Comparison of ENCODE assay signal across 8 cellular contexts in the genomic region with DNA sequence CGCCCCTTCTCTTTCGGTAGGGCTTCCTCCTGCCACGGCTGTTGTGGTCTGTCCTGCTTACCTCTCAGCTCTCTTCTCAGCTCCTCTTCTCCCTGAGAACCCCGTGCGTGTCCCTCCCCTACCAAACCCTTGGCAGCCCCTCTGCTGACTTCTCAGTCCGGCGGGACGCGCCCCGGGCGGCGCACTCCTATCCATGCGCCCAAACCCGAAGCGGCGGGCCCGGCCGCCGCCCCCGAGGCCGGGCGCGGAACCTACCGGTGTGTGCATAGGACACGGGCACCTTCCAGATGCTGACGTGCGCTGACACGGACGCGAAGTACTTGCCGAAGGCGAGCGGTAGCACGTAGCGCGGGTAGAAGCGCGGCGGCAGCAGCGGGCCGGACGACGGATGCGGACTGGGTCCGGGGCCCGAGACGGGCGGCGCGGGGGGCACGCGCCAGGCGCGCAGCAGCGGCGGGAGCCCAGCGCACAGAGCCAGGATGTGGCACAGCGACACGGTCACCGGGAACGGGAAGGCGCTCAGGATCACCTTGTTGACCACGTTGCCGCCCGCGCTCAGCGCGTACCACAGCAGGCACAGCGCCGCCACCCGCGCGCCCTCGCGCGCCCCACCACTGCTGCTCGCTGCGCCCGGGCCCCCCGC. TPM values are rescaled to one million over a fixed set of nuclear protein-coding genes. Genes with fewer than 3 reads are reported as not detected.
DNase-seq lines count a peak whose midpoint lies in the region; ATAC-seq and TF ChIP-seq lines count a peak whose summit lies in the region.

No MANE protein-coding gene starts in this region.

- H3K9me3 ChIP-seq in Peyer's patch: no peaks in the 10 kb centered on the region
- no peaks in the 10 kb centered on the region for H3K9me3 ChIP-seq in mononuclear cell (ENCODE audit: low read depth, low read length)
- no peaks in the 10 kb centered on the region for H3K9me3 ChIP-seq in uterus

- peak overlapping the region; percentile 82 to 92 (median 86) for H3K27ac ChIP-seq in Peyer's patch
- peak overlapping the region; percentile 65 to 87 for H3K27ac ChIP-seq in coronary artery
- peak overlapping the region; percentile 67 to 81 for H3K27ac ChIP-seq in uterus

- no peaks in the 10 kb centered on the region for H3K27me3 ChIP-seq in Peyer's patch
- no peaks in the 10 kb centered on the region for H3K27me3 ChIP-seq in mononuclear cell (ENCODE audit: insufficient read depth, low read length)
- H3K27me3 ChIP-seq in uterus: no peaks in the 10 kb centered on the region

- peaks cover 0 to 30% (median 20%) of the 10 kb centered on the region in 4 donors for H3K4me1 ChIP-seq in Peyer's patch
- peaks cover 47% of the 10 kb centered on the region for H3K4me1 ChIP-seq in mononuclear cell (ENCODE audit: insufficient read depth, low read length)
- H3K4me1 ChIP-seq in uterus: peaks cover 0 to 7% of the 10 kb centered on the region in 2 donors

- TF ChIP-seq POLR2A in Peyer's patch (IDR thresholded peaks at IDR 0.05) (no peak), uterus (IDR thresholded peaks at IDR 0.05) (no peak)

- ATAC-seq in HG02759 (IDR thresholded peaks at IDR 0.05; ENCODE audit: unreplicated experiment): peak; percentile 35
- ATAC-seq in GM21723 (IDR thresholded peaks at IDR 0.05; ENCODE audit: unreplicated experiment): no peak

- H3K36me3 ChIP-seq in Peyer's patch (peaks cover 0 to 46% (median 0%) of the 10 kb centered on the region in 3 donors), uterus (no peaks in the 10 kb centered on the region)

- H3K4me3 ChIP-seq in Peyer's patch: peak overlapping the region; percentile 69 to 98 (median 88)
- H3K4me3 ChIP-seq in coronary artery: peak overlapping the region; percentile 81
- H3K4me3 ChIP-seq in mononuclear cell (ENCODE audit: low read length): peak overlapping the region; percentile 97
- H3K4me3 ChIP-seq in uterus: peak overlapping the region; percentile 82 to 93

- TF ChIP-seq CTCF in Peyer's patch (IDR thresholded peaks at IDR 0.05) (no peak), coronary artery (IDR thresholded peaks at IDR 0.05) (no peak), uterus (IDR thresholded peaks at IDR 0.05) (peak in 1 of 4 experiments; percentile 1)

- DNase-seq in NOMO-1 (lab: John Stamatoyannopoulos, UW; ENCODE audit: unreplicated experiment in 2 of 2) (peak; percentile 32 to 43), NOMO-1 treated with dmso at 0.1 percent for 144 hours (lab: John Stamatoyannopoulos, UW; ENCODE audit: unreplicated experiment) (no peak), Peyer's patch (peak in 1 of 3 donors; percentile 48), coronary artery (ENCODE audit: low spot score) (no peak), uterus (no peak)

- intact Hi-C loops in uterus (cut with DNase I; ENCODE audit: low total_unique reads): no loop called here

RNA-seq across cellular contexts. Expression of a gene that starts 0.4 kb away (rescaled TPM):
- total RNA-seq in Peyer's patch: 10 to 100 TPM; 23.9 to 62.0 (median 41.9) TPM
- 38.5 TPM for total RNA-seq in mononuclear cell
- total RNA-seq in uterus: 10 to 100 TPM; 10.2 to 39.8 (median 19.8) TPM

RNA-seq across cellular contexts. Expression of a gene that starts 29.6 kb away (rescaled TPM):
- total RNA-seq in Peyer's patch: 10 to 100 TPM; 11.4 to 26.4 (median 22.4) TPM
- 7.2 TPM for total RNA-seq in mononuclear cell
- 10 to 100 TPM in 1 of 4 donors, 1 to 10 TPM in 3; 1.8 to 47.9 (median 7.8) TPM for total RNA-seq in uterus

RNA-seq across cellular contexts. Expression of a gene that starts 56.2 kb away (rescaled TPM):
- 10 to 100 TPM in 1 of 4 donors, 1 to 10 TPM in 3; 5.4 to 13.9 (median 8.9) TPM for total RNA-seq in Peyer's patch
- total RNA-seq in mononuclear cell: 21.5 TPM
- total RNA-seq in uterus: 10 to 100 TPM in 1 of 4 donors, 1 to 10 TPM in 3; 1.5 to 13.5 (median 3.6) TPM

Comparison
In these comparisons a context has a peak if more than half of its experiments do, and no peak if none do; other contexts are left out.
1. DNase-seq: peak in NOMO-1 (2 of 2); none in NOMO-1 treated with dmso at 0.1 percent for 144 hours (single experiment), coronary artery (single experiment) and uterus (0 of 2).
2. Peak in every context shown above with its lines, with median percentiles within 50 percentile points of each other: H3K27ac ChIP-seq and H3K4me3 ChIP-seq.